In the genomic region with DNA sequence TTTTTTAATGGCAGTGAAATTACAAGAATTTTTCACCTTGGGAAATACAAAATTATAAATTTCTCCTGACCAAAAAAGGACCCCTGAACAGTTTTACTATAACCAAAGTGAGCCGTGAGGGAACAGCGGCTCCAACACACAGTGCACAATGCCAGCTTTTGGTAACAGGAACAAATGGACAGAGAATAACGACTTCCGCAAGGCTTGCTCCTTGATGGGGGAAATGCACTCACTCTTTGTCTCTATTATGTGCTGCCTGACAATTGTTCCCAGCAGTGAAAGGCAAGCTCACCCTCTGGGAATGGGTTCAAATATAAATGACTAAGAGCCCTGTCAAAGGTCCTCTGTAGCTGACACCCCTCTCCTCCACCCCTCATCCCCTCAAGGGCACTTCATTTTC, we compare ENCODE assay signal across 15 cellular contexts.
"Had no signal": no experiment of that assay in that cellular context is flagged by ENCODE, and none has a peak within 500 bp of the region (broad histone marks: within the 10 kb centered on the region; RNA-seq: fewer than 3 reads in every experiment).

No MANE protein-coding gene starts in this region.

- H3K4me3 Mint-ChIP-seq: activated CD4-positive, alpha-beta memory T cell treated with anti-CD3 and anti-CD28 coated beads for 36 hours; activated naive CD8-positive, alpha-beta T cell treated with anti-CD3 and anti-CD28 coated beads for 36 hours had no signal

- H3K27ac Mint-ChIP-seq: activated CD4-positive, alpha-beta memory T cell treated with anti-CD3 and anti-CD28 coated beads for 36 hours; activated naive CD8-positive, alpha-beta T cell treated with anti-CD3 and anti-CD28 coated beads for 36 hours had no signal

- H3K36me3 ChIP-seq: heart left ventricle, left lung, neutrophil, right atrium auricular region, uterus had no signal

- H3K9me3 ChIP-seq: heart left ventricle, left lung, neutrophil, right atrium auricular region, uterus had no signal

- H3K4me3 ChIP-seq: heart left ventricle, left lung, right atrium auricular region, skin epidermis, uterus had no signal

- H3K36me3 Mint-ChIP-seq: activated CD4-positive, alpha-beta memory T cell treated with anti-CD3 and anti-CD28 coated beads for 36 hours; activated naive CD8-positive, alpha-beta T cell treated with anti-CD3 and anti-CD28 coated beads for 36 hours had no signal

- H3K4me1 ChIP-seq: heart left ventricle, left lung, right atrium auricular region, uterus had no signal

- DNase-seq: activated CD4-positive, alpha-beta memory T cell treated with anti-CD3 and anti-CD28 coated beads for 36 hours; activated gamma-delta T cell; activated naive CD8-positive, alpha-beta T cell treated with anti-CD3 and anti-CD28 coated beads for 36 hours; activated T-cell treated with anti-CD3 and anti-CD28 coated beads, Interleukin-2, amount 50 U/mL, for 48 hours; anterior cingulate cortex; foreskin melanocyte; heart left ventricle; islet precursor cell; left lung; T1000; uterus had no signal

- H3K9me3 Mint-ChIP-seq: activated CD4-positive, alpha-beta memory T cell treated with anti-CD3 and anti-CD28 coated beads for 36 hours; activated naive CD8-positive, alpha-beta T cell treated with anti-CD3 and anti-CD28 coated beads for 36 hours had no signal

- H3K4me1 Mint-ChIP-seq: activated naive CD8-positive, alpha-beta T cell treated with anti-CD3 and anti-CD28 coated beads for 36 hours had no signal

- H3K27ac ChIP-seq: heart left ventricle, left lung, neutrophil, right atrium auricular region, skin epidermis, uterus, VCaP had no signal

- ATAC-seq: heart left ventricle, left lung had no signal
